In the genomic region with DNA sequence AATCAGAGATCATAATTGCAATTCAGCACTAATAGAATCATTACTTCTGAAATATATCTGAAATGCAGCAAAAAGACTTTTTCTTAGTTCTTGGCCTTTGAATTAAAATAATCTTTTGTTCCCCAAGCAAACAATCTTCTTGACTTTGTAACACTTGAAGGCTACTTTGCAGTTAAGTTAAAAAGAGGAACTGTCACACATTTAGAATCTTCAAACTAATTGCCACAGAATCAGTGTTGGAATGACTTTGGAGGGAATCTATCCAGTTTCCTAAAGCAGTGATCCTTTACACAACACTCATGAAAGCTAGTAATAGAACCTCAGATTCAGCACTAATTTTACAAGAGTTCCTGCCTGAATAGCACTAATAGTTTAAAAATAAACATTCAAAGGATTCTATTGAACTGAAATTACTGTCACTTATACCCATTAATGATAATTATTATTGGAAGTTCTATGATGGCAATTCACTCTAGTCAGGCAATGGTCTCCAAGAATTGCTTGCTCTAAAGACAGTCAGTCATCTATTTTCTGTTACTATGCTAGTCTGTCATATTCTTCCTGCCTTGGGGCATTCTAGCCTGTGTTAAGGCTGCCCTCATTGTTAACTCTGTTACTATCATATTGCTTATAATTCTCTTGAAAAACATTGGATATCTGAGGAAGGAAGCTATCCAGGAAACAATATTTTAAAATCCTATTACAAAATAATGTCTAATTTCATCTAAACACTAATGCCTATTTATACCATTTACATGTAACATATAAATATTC, we compare ENCODE assay signal across 23 cellular contexts.
"Had no signal": no experiment of that assay in that cellular context is flagged by ENCODE, and none has a peak within 500 bp of the region (broad histone marks: within the 10 kb centered on the region; RNA-seq: fewer than 3 reads in every experiment).

No MANE protein-coding gene starts in this region.

- ATAC-seq: activated CD4-positive, CD25-positive, alpha-beta regulatory T cell treated with anti-CD3 and anti-CD28 coated beads, Interleukin-2, amount 50 U/mL, for 24 hours; activated CD8-positive, alpha-beta T cell treated with anti-CD3 and anti-CD28 coated beads, Interleukin-2, amount 10 ng/mL, durations not matched to agents 7 days and 5 days; left ventricle myocardium superior; naive thymus-derived CD4-positive, alpha-beta T cell; right cardiac atrium; stimulated activated naive CD8-positive, alpha-beta T cell treated with anti-CD3 and anti-CD28 coated beads, Interleukin-15, amount 100 ng/mL, for 72 hours had no signal

- H2AFZ ChIP-seq: neural progenitor cell had no signal

- H3K27ac ChIP-seq: brain microvascular endothelial cell, neural progenitor cell, skin epidermis, suprapubic skin, transverse colon, vagina had no signal

- DNase-seq: activated CD4-positive, alpha-beta T cell treated with anti-CD3 and anti-CD28 coated beads, Interleukin-2, amount 10 ng/mL, durations not matched to agents 7 days and 5 days; activated CD8-positive, alpha-beta T cell treated with anti-CD3 and anti-CD28 coated beads, Interleukin-2, amount 10 ng/mL, durations not matched to agents 7 days and 5 days; activated naive CD4-positive, alpha-beta T cell treated with Interleukin-2 at 50 U/mL for 16 hours; activated T-cell treated with anti-CD3 and anti-CD28 coated beads, Interleukin-2, amount 50 U/mL, for 24 hours; brain microvascular endothelial cell; central memory CD4-positive, alpha-beta T cell; endodermal cell; left ventricle myocardium superior; naive thymus-derived CD4-positive, alpha-beta T cell; right cardiac atrium; stimulated activated CD4-positive, alpha-beta T cell treated with anti-CD3 and anti-CD28 coated beads, Interleukin-15, amount 100 ng/mL, for 24 hours; stimulated activated CD4-positive, alpha-beta T cell treated with anti-CD3 and anti-CD28 coated beads, Interleukin-2, amount 100 ng/mL, for 48 hours; stimulated activated naive CD8-positive, alpha-beta T cell treated with anti-CD3 and anti-CD28 coated beads, Interleukin-15, amount 100 ng/mL, for 72 hours; transverse colon had no signal

- H3K4me2 ChIP-seq: neural progenitor cell had no signal

- H3K27ac Mint-ChIP-seq: activated CD4-positive, alpha-beta T cell treated with anti-CD3 and anti-CD28 coated beads, Interleukin-2, amount 10 ng/mL, durations not matched to agents 7 days and 5 days; activated CD8-positive, alpha-beta T cell treated with anti-CD3 and anti-CD28 coated beads, Interleukin-2, amount 10 ng/mL, durations not matched to agents 7 days and 5 days; activated T-cell treated with anti-CD3 and anti-CD28 coated beads, Interleukin-2, amount 50 U/mL, for 24 hours; activated T-helper 2 cell treated with anti-CD3 and anti-CD28 coated beads, Interferon-gamma antibody, Interleukin-2, Interleukin-4, amounts not matched to agents 10 μg/mL and 5 μg/mL and 100 μg/mL, durations not matched to agents 14 hours and 24 hours and 36 hours; endodermal cell; memory B cell; naive thymus-derived CD4-positive, alpha-beta T cell; neural progenitor cell; progenitor cell of endocrine pancreas; stimulated activated naive CD8-positive, alpha-beta T cell treated with anti-CD3 and anti-CD28 coated beads, Interleukin-15, amount 100 ng/mL, for 72 hours had no signal

- H3K4me1 ChIP-seq: suprapubic skin, transverse colon, vagina had no signal

- H3K27me3 Mint-ChIP-seq: activated CD4-positive, alpha-beta T cell treated with anti-CD3 and anti-CD28 coated beads, Interleukin-2, amount 10 ng/mL, durations not matched to agents 7 days and 5 days; activated T-cell treated with anti-CD3 and anti-CD28 coated beads, Interleukin-2, amount 50 U/mL, for 24 hours; memory B cell; progenitor cell of endocrine pancreas; stimulated activated naive CD8-positive, alpha-beta T cell treated with anti-CD3 and anti-CD28 coated beads, Interleukin-15, amount 100 ng/mL, for 72 hours had no signal

- H3K9me3 Mint-ChIP-seq: activated CD4-positive, alpha-beta T cell treated with anti-CD3 and anti-CD28 coated beads, Interleukin-2, amount 10 ng/mL, durations not matched to agents 7 days and 5 days; activated T-cell treated with anti-CD3 and anti-CD28 coated beads, Interleukin-2, amount 50 U/mL, for 24 hours; activated T-helper 2 cell treated with anti-CD3 and anti-CD28 coated beads, Interferon-gamma antibody, Interleukin-2, Interleukin-4, amounts not matched to agents 10 μg/mL and 5 μg/mL and 100 μg/mL, durations not matched to agents 14 hours and 24 hours and 36 hours; endodermal cell; memory B cell; naive thymus-derived CD4-positive, alpha-beta T cell; neural progenitor cell; stimulated activated naive CD8-positive, alpha-beta T cell treated with anti-CD3 and anti-CD28 coated beads, Interleukin-15, amount 100 ng/mL, for 72 hours had no signal

- H3K4me3 ChIP-seq: neural progenitor cell, skin epidermis, suprapubic skin, transverse colon, vagina had no signal

- H3K4me1 Mint-ChIP-seq: activated CD4-positive, alpha-beta T cell treated with anti-CD3 and anti-CD28 coated beads, Interleukin-2, amount 10 ng/mL, durations not matched to agents 7 days and 5 days; memory B cell; naive thymus-derived CD4-positive, alpha-beta T cell; stimulated activated naive CD8-positive, alpha-beta T cell treated with anti-CD3 and anti-CD28 coated beads, Interleukin-15, amount 100 ng/mL, for 72 hours had no signal

- H3K36me3 ChIP-seq: brain microvascular endothelial cell, neural progenitor cell, suprapubic skin, transverse colon, vagina had no signal

- FAIRE-seq: colon had no signal

- H3K27me3 ChIP-seq: brain microvascular endothelial cell, neural progenitor cell, suprapubic skin, transverse colon, vagina had no signal

- H3K9me3 ChIP-seq: suprapubic skin, transverse colon, vagina had no signal

- H3K9ac ChIP-seq: neural progenitor cell had no signal

- H3K36me3 Mint-ChIP-seq: memory B cell; naive thymus-derived CD4-positive, alpha-beta T cell; neural progenitor cell had no signal

- H3K4me3 Mint-ChIP-seq: activated CD4-positive, alpha-beta T cell treated with anti-CD3 and anti-CD28 coated beads, Interleukin-2, amount 10 ng/mL, durations not matched to agents 7 days and 5 days; activated CD8-positive, alpha-beta T cell treated with anti-CD3 and anti-CD28 coated beads, Interleukin-2, amount 10 ng/mL, durations not matched to agents 7 days and 5 days; activated T-cell treated with anti-CD3 and anti-CD28 coated beads, Interleukin-2, amount 50 U/mL, for 24 hours; endodermal cell; memory B cell; naive thymus-derived CD4-positive, alpha-beta T cell; neural progenitor cell; stimulated activated naive CD8-positive, alpha-beta T cell treated with anti-CD3 and anti-CD28 coated beads, Interleukin-15, amount 100 ng/mL, for 72 hours had no signal
